ENCODE assay signal across 13 cellular contexts in the genomic region with DNA sequence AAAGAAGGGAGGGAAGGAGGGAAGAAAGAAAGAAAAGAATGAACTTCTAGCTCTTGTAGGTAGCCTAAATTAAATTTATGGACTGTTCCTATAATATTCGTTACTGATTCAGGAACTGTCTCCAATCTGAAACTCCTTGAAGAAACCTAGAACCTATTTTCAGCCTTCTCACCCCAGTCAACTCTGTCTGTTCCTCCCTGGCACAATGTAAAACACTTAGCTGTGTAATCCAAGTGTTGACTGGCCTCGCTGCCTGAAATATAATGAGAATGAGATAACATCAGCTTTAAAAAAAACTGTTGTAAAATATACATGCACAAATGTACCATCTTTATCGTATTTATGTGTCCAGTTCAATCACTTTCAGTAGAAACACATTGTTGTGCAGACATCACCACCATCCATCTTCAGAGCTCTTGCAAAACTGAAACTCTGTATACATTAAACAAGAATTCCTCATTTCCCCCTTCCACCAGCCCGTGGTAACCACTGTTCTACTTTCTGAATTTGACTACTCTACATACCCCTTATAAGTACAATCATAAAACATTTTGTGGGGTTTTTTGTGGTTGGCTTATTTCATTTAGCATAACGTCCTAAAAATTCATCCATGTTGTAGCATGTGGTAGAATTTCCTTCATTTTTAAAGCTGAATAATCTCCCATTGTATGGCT. TPM values are rescaled to one million over a fixed set of nuclear protein-coding genes. Genes with fewer than 3 reads are reported as not detected.
DNase-seq lines count a peak whose midpoint lies in the region; ATAC-seq and TF ChIP-seq lines count a peak whose summit lies in the region.
"Had no signal": no experiment of that assay in that cellular context is flagged by ENCODE, and none has a peak within 500 bp of the region (broad histone marks: within the 10 kb centered on the region; RNA-seq: fewer than 3 reads in every experiment).

No MANE protein-coding gene starts in this region.

- H3K79me2 ChIP-seq in OCI-LY3 (ENCODE audit: low read length): no peaks in the 10 kb centered on the region

- H3K4me1 Mint-ChIP-seq in activated T-helper 1 cell treated with anti-CD3 and anti-CD28 coated beads, Interleukin-12 subunit alpha, Interleukin-12 subunit beta, Interleukin-2, Interleukin-4 antibody, amounts not matched to agents 30 ng/mL and 10 ng/mL and 1 ng/mL, durations not matched to agents 14 hours and 24 hours and 36 hours (ENCODE audit: low read depth): peaks cover 24% of the 10 kb centered on the region

- H3K9ac ChIP-seq in OCI-LY3 (ENCODE audit: low read length): no peak overlapping the region

- no peaks in the 10 kb centered on the region for H3K36me3 ChIP-seq in OCI-LY3 (replicated peaks; ENCODE audit: low read depth, low read length)

- H3K27ac Mint-ChIP-seq in activated T-helper 1 cell treated with anti-CD3 and anti-CD28 coated beads, Interleukin-12 subunit alpha, Interleukin-12 subunit beta, Interleukin-2, Interleukin-4 antibody, amounts not matched to agents 30 ng/mL and 10 ng/mL and 1 ng/mL, durations not matched to agents 14 hours and 24 hours and 36 hours: no peak overlapping the region

- ATAC-seq in GM19467 (IDR thresholded peaks at IDR 0.05; ENCODE audit: unreplicated experiment) (peak; percentile 87), HG03060 (IDR thresholded peaks at IDR 0.05; ENCODE audit: low read depth, unreplicated experiment) (peak; percentile 91)
- ATAC-seq: left ventricle myocardium superior had no signal

- H3K9me3 Mint-ChIP-seq in activated T-helper 1 cell treated with anti-CD3 and anti-CD28 coated beads, Interleukin-12 subunit alpha, Interleukin-12 subunit beta, Interleukin-2, Interleukin-4 antibody, amounts not matched to agents 30 ng/mL and 10 ng/mL and 1 ng/mL, durations not matched to agents 14 hours and 24 hours and 36 hours: peaks cover 1% of the 10 kb centered on the region

- H2AFZ ChIP-seq in OCI-LY3 (ENCODE audit: low read depth, low read length): no peak overlapping the region

- TF ChIP-seq CTCF in OCI-LY3 (IDR thresholded peaks at IDR 0.05; ENCODE audit: low read depth, low read length): no peak

- peaks cover 75% of the 10 kb centered on the region for H3K27me3 ChIP-seq in OCI-LY3 (ENCODE audit: low read depth, low read length)

- DNase-seq in NOMO-1 (lab: John Stamatoyannopoulos, UW; ENCODE audit: unreplicated experiment in 2 of 2): peak; percentile 5 to 34
- DNase-seq in NOMO-1 treated with dmso at 0.1 percent for 144 hours (lab: John Stamatoyannopoulos, UW; ENCODE audit: unreplicated experiment): no peak
- DNase-seq in posterior vena cava (ENCODE audit: low spot score): no peak
- no peak for DNase-seq in activated T-helper 1 cell treated with anti-CD3 and anti-CD28 coated beads, Interleukin-12 subunit alpha, Interleukin-12 subunit beta, Interleukin-2, Interleukin-4 antibody, amounts not matched to agents 30 ng/mL and 10 ng/mL and 1 ng/mL, durations not matched to agents 14 hours and 24 hours and 36 hours (ENCODE audit: low spot score)
- no peak for DNase-seq in OCI-M1 (lab: John Stamatoyannopoulos, UW)
- DNase-seq: activated CD4-positive, alpha-beta T cell treated with anti-CD3 and anti-CD28 coated beads, Interleukin-2, amount 50 U/mL, for 1 hour; left ventricle myocardium superior; NCI-H1417 had no signal

- H3K36me3 Mint-ChIP-seq in activated T-helper 1 cell treated with anti-CD3 and anti-CD28 coated beads, Interleukin-12 subunit alpha, Interleukin-12 subunit beta, Interleukin-2, Interleukin-4 antibody, amounts not matched to agents 30 ng/mL and 10 ng/mL and 1 ng/mL, durations not matched to agents 14 hours and 24 hours and 36 hours (ENCODE audit: low read depth): no peaks in the 10 kb centered on the region

- H3K4me3 Mint-ChIP-seq in activated T-helper 1 cell treated with anti-CD3 and anti-CD28 coated beads, Interleukin-12 subunit alpha, Interleukin-12 subunit beta, Interleukin-2, Interleukin-4 antibody, amounts not matched to agents 30 ng/mL and 10 ng/mL and 1 ng/mL, durations not matched to agents 14 hours and 24 hours and 36 hours: no peak overlapping the region

- intact Hi-C loops in posterior vena cava (cut with DNase I): no loop called here
- intact Hi-C loops in activated T-helper 1 cell treated with anti-CD3 and anti-CD28 coated beads, Interleukin-12 subunit alpha, Interleukin-12 subunit beta, Interleukin-2, Interleukin-4 antibody, amounts not matched to agents 30 ng/mL and 10 ng/mL and 1 ng/mL, durations not matched to agents 14 hours and 24 hours and 36 hours (cut with micrococcal nuclease): loop anchor here (1.0 to 2.0 kb wide), 6 partner anchors 19 to 329 kb away; no protein-coding TSS in a partner anchor

- no peaks in the 10 kb centered on the region for H3K9me3 ChIP-seq in OCI-LY3 (ENCODE audit: insufficient read depth, low read length)

- H3K4me2 ChIP-seq in OCI-LY3 (ENCODE audit: low read length): peak overlapping the region; percentile 77

- no peaks in the 10 kb centered on the region; the same call in 1 of the 2 replicates for H4K20me1 ChIP-seq in OCI-LY3 (ENCODE audit: insufficient read depth, low read length)

- peaks cover 8% of the 10 kb centered on the region for H3K27me3 Mint-ChIP-seq in activated T-helper 1 cell treated with anti-CD3 and anti-CD28 coated beads, Interleukin-12 subunit alpha, Interleukin-12 subunit beta, Interleukin-2, Interleukin-4 antibody, amounts not matched to agents 30 ng/mL and 10 ng/mL and 1 ng/mL, durations not matched to agents 14 hours and 24 hours and 36 hours (ENCODE audit: insufficient read depth)

- no peak overlapping the region for H3K27ac ChIP-seq in OCI-LY3 (ENCODE audit: low read length)
- H3K27ac ChIP-seq: 22Rv1 had no signal

- H3K4me3 ChIP-seq in OCI-LY3 (ENCODE audit: low read length): peak overlapping the region; percentile 49

- H3K4me1 ChIP-seq in OCI-LY3 (ENCODE audit: low read length): peaks cover 27% of the 10 kb centered on the region

RNA-seq across cellular contexts. Expression of a gene that starts 6.3 kb away (rescaled TPM):
- not detected for total RNA-seq in posterior vena cava
- total RNA-seq in activated T-helper 1 cell treated with anti-CD3 and anti-CD28 coated beads, Interleukin-12 subunit alpha, Interleukin-12 subunit beta, Interleukin-2, Interleukin-4 antibody, amounts not matched to agents 30 ng/mL and 10 ng/mL and 1 ng/mL, durations not matched to agents 14 hours and 24 hours and 36 hours: not detected in 2 replicates
- total RNA-seq: left ventricle myocardium superior, renal cortical epithelial cell had no signal

Comparison
In these comparisons a context has a peak if more than half of its experiments do, and no peak if none do; other contexts are left out.
1. DNase-seq: peak in NOMO-1 (2 of 2); none in NOMO-1 treated with dmso at 0.1 percent for 144 hours (single experiment), posterior vena cava (single experiment), activated T-helper 1 cell treated with anti-CD3 and anti-CD28 coated beads, Interleukin-12 subunit alpha, Interleukin-12 subunit beta, Interleukin-2, Interleukin-4 antibody, amounts not matched to agents 30 ng/mL and 10 ng/mL and 1 ng/mL, durations not matched to agents 14 hours and 24 hours and 36 hours (single experiment) and OCI-M1 (single experiment).